In the genomic region with DNA sequence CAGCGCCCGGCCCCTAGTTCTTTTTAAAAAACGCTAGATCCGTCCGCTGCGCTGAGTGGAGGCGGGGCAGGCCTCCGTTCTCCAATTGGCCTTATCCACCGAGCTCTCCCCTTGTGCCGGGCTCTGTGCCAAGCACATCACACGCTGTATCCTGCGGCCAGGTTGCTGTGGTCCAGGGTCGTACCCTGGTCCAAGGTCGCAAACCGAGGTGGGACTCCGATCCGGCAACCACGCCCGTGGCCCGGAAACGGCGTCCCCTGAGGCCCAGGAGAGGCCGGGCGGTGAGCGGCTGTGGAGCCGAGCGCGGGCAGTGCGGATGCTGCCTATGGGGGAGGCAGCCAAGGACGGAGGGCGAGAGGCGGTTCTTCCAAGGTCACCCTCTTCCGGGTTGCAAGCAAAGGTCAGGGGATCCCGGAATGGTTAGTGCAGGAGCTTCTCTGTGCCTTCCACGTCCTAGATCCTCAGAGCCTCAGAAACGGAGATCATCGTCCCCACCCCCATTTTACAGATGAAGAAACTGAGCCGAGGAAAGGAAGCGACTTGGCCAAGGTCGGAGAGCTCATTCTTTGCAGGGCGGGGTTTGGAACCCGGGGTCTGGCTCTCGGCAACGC, we compare ENCODE assay signal across 8 cellular contexts.
DNase-seq lines count a peak whose midpoint lies in the region; ATAC-seq lines count a peak whose summit lies in the region.

No MANE protein-coding gene starts in this region.

- peaks cover 3% of the 10 kb centered on the region for H3K4me1 ChIP-seq in NT2/D1 (ENCODE audit: insufficient read depth, insufficient read length)
- H3K4me1 ChIP-seq in ectodermal cell (ENCODE audit: control insufficient read depth, insufficient read depth, low read length): no peaks in the 10 kb centered on the region

- peak overlapping the region; percentile 72 to 79 for H3K27ac Mint-ChIP-seq in natural killer cell treated with Interleukin-12 subunit alpha and Interleukin-12 subunit beta and Interleukin-15 and Interleukin-18, amount 100 ng/mL, for 72 hours

- H3K27me3 ChIP-seq in NT2/D1 (ENCODE audit: insufficient read depth, insufficient read length) (peaks cover 31% of the 10 kb centered on the region), ectodermal cell (ENCODE audit: control insufficient read depth, insufficient read depth, low read length, poor library complexity, severe bottlenecking) (peaks cover 43% of the 10 kb centered on the region)

- no peaks in the 10 kb centered on the region for H3K9me3 ChIP-seq in NT2/D1 (ENCODE audit: insufficient read depth, low read length)
- H3K9me3 ChIP-seq in ectodermal cell (ENCODE audit: control insufficient read depth, low read length): no peaks in the 10 kb centered on the region

- H3K4me3 ChIP-seq in NT2/D1 (ENCODE audit: insufficient read length, low read depth) (peak overlapping the region; percentile 43), ectodermal cell (ENCODE audit: insufficient read depth, low read depth, low read length) (peak overlapping the region; percentile 35)

- H3K36me3 ChIP-seq in NT2/D1 (ENCODE audit: insufficient read depth, insufficient read length, low read length) (no peaks in the 10 kb centered on the region), ectodermal cell (ENCODE audit: control insufficient read depth, insufficient read depth, low read length) (no peaks in the 10 kb centered on the region)

- H3K36me3 Mint-ChIP-seq in natural killer cell treated with Interleukin-12 subunit alpha and Interleukin-12 subunit beta and Interleukin-15 and Interleukin-18, amount 100 ng/mL, for 72 hours: no peaks in the 10 kb centered on the region

- H3K4me1 Mint-ChIP-seq in natural killer cell treated with Interleukin-12 subunit alpha and Interleukin-12 subunit beta and Interleukin-15 and Interleukin-18, amount 100 ng/mL, for 72 hours (ENCODE audit: low read depth in 2 of 2): peaks cover 24 to 43% of the 10 kb centered on the region in 2 donors

- WGBS in ectodermal cell, 2 experiments: 68% methylated on average over 44 of the region's 44 CpGs

- H3K27ac ChIP-seq in ectodermal cell (ENCODE audit: insufficient read depth, low read depth, low read length, poor library complexity, severe bottlenecking): no peak overlapping the region

- peak; percentile 38 for ATAC-seq in GM19023 (IDR thresholded peaks at IDR 0.05; ENCODE audit: unreplicated experiment)
- ATAC-seq in natural killer cell treated with Interleukin-12 subunit alpha and Interleukin-12 subunit beta and Interleukin-15 and Interleukin-18, amount 100 ng/mL, for 72 hours: peak; percentile 77 to 80

- DNase-seq in AG08396 (ENCODE audit: low spot score): peak; percentile 53
- DNase-seq in NT2/D1 (ENCODE audit: low read depth, low spot score): no peak
- DNase-seq in natural killer cell treated with Interleukin-12 subunit alpha and Interleukin-12 subunit beta and Interleukin-15 and Interleukin-18, amount 100 ng/mL, for 72 hours (ENCODE audit: low spot score): peak; percentile 75
- DNase-seq in ecto neural progenitor cell (ENCODE audit: low spot score): no peak
- DNase-seq in superior temporal gyrus (ENCODE audit: extremely low spot score): no peak
- no peak for DNase-seq in activated effector memory CD4-positive, alpha-beta T cell treated with Interleukin-2 at 50 U/mL for 16 hours

- H3K9ac ChIP-seq in NT2/D1 (ENCODE audit: insufficient read length, low read depth): peak overlapping the region; percentile 61

- peak overlapping the region; percentile 95 for H3K4me3 Mint-ChIP-seq in natural killer cell treated with Interleukin-12 subunit alpha and Interleukin-12 subunit beta and Interleukin-15 and Interleukin-18, amount 100 ng/mL, for 72 hours

- H3K27me3 Mint-ChIP-seq in natural killer cell treated with Interleukin-12 subunit alpha and Interleukin-12 subunit beta and Interleukin-15 and Interleukin-18, amount 100 ng/mL, for 72 hours: no peaks in the 10 kb centered on the region

- H3K9me3 Mint-ChIP-seq in natural killer cell treated with Interleukin-12 subunit alpha and Interleukin-12 subunit beta and Interleukin-15 and Interleukin-18, amount 100 ng/mL, for 72 hours: no peaks in the 10 kb centered on the region

Comparison
In these comparisons a context has a peak if more than half of its experiments do, and no peak if none do; other contexts are left out.
1. DNase-seq: peak in AG08396 (single experiment) and natural killer cell treated with Interleukin-12 subunit alpha and Interleukin-12 subunit beta and Interleukin-15 and Interleukin-18, amount 100 ng/mL, for 72 hours (single experiment); none in NT2/D1 (single experiment), ecto neural progenitor cell (single experiment), superior temporal gyrus (single experiment) and activated effector memory CD4-positive, alpha-beta T cell treated with Interleukin-2 at 50 U/mL for 16 hours (single experiment).